3 cellular contexts compared by ENCODE assay signal in genomic region chr19:42284641-42285341, GRCh38.
TF ChIP-seq lines count a peak whose summit lies in the region.

No MANE protein-coding gene starts in this region.

TF ChIP-seq in SK-N-SH, 30 proteins besides CTCF, POLR2A, EP300 and RAD21 (continues in another document):
- TF ChIP-seq FOSL2 (IDR thresholded peaks at IDR 0.05; ENCODE audit: borderline replicate concordance, low read depth): no peak
- TF ChIP-seq, protein P1, sequence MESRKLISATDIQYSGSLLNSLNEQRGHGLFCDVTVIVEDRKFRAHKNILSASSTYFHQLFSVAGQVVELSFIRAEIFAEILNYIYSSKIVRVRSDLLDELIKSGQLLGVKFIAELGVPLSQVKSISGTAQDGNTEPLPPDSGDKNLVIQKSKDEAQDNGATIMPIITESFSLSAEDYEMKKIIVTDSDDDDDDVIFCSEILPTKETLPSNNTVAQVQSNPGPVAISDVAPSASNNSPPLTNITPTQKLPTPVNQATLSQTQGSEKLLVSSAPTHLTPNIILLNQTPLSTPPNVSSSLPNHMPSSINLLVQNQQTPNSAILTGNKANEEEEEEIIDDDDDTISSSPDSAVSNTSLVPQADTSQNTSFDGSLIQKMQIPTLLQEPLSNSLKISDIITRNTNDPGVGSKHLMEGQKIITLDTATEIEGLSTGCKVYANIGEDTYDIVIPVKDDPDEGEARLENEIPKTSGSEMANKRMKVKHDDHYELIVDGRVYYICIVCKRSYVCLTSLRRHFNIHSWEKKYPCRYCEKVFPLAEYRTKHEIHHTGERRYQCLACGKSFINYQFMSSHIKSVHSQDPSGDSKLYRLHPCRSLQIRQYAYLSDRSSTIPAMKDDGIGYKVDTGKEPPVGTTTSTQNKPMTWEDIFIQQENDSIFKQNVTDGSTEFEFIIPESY (IDR thresholded peaks at IDR 0.05; ENCODE audit: borderline replicate concordance, low read depth): no peak
- no peak for TF ChIP-seq FOXM1 (IDR thresholded peaks at IDR 0.05; ENCODE audit: low read depth)
- TF ChIP-seq GATA2 (CRISPR knock-in tag; IDR thresholded peaks at IDR 0.05): no peak
- TF ChIP-seq GABPA (IDR thresholded peaks at IDR 0.05; ENCODE audit: low read depth): no peak
- no peak for TF ChIP-seq FOXJ3 (CRISPR knock-in tag; IDR thresholded peaks at IDR 0.05)
- TF ChIP-seq, protein P2, sequence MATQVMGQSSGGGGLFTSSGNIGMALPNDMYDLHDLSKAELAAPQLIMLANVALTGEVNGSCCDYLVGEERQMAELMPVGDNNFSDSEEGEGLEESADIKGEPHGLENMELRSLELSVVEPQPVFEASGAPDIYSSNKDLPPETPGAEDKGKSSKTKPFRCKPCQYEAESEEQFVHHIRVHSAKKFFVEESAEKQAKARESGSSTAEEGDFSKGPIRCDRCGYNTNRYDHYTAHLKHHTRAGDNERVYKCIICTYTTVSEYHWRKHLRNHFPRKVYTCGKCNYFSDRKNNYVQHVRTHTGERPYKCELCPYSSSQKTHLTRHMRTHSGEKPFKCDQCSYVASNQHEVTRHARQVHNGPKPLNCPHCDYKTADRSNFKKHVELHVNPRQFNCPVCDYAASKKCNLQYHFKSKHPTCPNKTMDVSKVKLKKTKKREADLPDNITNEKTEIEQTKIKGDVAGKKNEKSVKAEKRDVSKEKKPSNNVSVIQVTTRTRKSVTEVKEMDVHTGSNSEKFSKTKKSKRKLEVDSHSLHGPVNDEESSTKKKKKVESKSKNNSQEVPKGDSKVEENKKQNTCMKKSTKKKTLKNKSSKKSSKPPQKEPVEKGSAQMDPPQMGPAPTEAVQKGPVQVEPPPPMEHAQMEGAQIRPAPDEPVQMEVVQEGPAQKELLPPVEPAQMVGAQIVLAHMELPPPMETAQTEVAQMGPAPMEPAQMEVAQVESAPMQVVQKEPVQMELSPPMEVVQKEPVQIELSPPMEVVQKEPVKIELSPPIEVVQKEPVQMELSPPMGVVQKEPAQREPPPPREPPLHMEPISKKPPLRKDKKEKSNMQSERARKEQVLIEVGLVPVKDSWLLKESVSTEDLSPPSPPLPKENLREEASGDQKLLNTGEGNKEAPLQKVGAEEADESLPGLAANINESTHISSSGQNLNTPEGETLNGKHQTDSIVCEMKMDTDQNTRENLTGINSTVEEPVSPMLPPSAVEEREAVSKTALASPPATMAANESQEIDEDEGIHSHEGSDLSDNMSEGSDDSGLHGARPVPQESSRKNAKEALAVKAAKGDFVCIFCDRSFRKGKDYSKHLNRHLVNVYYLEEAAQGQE (IDR thresholded peaks at IDR 0.05; ENCODE audit: low read depth, low read length): no peak
- no peak for TF ChIP-seq JUND (IDR thresholded peaks at IDR 0.05)
- TF ChIP-seq, protein P3, sequence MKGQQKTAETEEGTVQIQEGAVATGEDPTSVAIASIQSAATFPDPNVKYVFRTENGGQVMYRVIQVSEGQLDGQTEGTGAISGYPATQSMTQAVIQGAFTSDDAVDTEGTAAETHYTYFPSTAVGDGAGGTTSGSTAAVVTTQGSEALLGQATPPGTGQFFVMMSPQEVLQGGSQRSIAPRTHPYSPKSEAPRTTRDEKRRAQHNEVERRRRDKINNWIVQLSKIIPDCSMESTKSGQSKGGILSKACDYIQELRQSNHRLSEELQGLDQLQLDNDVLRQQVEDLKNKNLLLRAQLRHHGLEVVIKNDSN (IDR thresholded peaks at IDR 0.05; ENCODE audit: borderline replicate concordance, low read depth): no peak
- no peak for TF ChIP-seq YY1 (IDR thresholded peaks at IDR 0.05; ENCODE audit: low read depth)
- TF ChIP-seq POLR2AphosphoS5 (IDR thresholded peaks at IDR 0.05; ENCODE audit: low read depth, low read length): no peak
- no peak for TF ChIP-seq EZH2phosphoT487 (IDR thresholded peaks at IDR 0.05; ENCODE audit: borderline replicate concordance, low read depth)
- TF ChIP-seq TAF1 (IDR thresholded peaks at IDR 0.05; ENCODE audit: borderline replicate concordance, low read depth, low read length): no peak
- no peak for TF ChIP-seq TEAD4 (IDR thresholded peaks at IDR 0.05; ENCODE audit: borderline replicate concordance, insufficient read depth)

TF ChIP-seq in SK-N-SH treated with all-trans-retinoic acid at 6 μM for 48 hours, 23 proteins besides CTCF, POLR2A, EP300 and RAD21 (continues in another document):
- TF ChIP-seq ZNF565 (CRISPR knock-in tag; conservative IDR thresholded peaks at IDR 0.05; ENCODE audit: low read depth) (no peak), ZNF8 (CRISPR knock-in tag; IDR thresholded peaks at IDR 0.05) (no peak), ESRRG (CRISPR knock-in tag; IDR thresholded peaks at IDR 0.05) (no peak), ZFP30 (CRISPR knock-in tag; IDR thresholded peaks at IDR 0.05) (no peak), PPARA (CRISPR knock-in tag; IDR thresholded peaks at IDR 0.05; ENCODE audit: borderline replicate concordance) (no peak), BACH2 (CRISPR knock-in tag; IDR thresholded peaks at IDR 0.05; ENCODE audit: borderline replicate concordance) (no peak), CREB5 (CRISPR knock-in tag; IDR thresholded peaks at IDR 0.05; ENCODE audit: low read depth) (no peak), CSDC2 (CRISPR knock-in tag; IDR thresholded peaks at IDR 0.05) (no peak), GLIS3 (CRISPR knock-in tag; IDR thresholded peaks at IDR 0.05) (no peak), ARNTL (CRISPR knock-in tag; IDR thresholded peaks at IDR 0.05; ENCODE audit: borderline replicate concordance, low read depth) (no peak), SNAI2 (CRISPR knock-in tag; IDR thresholded peaks at IDR 0.05) (no peak), TSHZ2 (CRISPR knock-in tag; IDR thresholded peaks at IDR 0.05) (no peak)
- TF ChIP-seq, protein P4, sequence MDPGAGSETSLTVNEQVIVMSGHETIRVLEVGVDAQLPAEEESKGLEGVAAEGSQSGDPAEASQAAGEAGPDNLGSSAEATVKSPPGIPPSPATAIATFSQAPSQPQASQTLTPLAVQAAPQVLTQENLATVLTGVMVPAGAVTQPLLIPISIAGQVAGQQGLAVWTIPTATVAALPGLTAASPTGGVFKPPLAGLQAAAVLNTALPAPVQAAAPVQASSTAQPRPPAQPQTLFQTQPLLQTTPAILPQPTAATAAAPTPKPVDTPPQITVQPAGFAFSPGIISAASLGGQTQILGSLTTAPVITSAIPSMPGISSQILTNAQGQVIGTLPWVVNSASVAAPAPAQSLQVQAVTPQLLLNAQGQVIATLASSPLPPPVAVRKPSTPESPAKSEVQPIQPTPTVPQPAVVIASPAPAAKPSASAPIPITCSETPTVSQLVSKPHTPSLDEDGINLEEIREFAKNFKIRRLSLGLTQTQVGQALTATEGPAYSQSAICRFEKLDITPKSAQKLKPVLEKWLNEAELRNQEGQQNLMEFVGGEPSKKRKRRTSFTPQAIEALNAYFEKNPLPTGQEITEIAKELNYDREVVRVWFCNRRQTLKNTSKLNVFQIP (CRISPR knock-in tag; IDR thresholded peaks at IDR 0.05; ENCODE audit: borderline replicate concordance, low read depth): no peak

TF ChIP-seq in endothelial cell of umbilical vein, 7 proteins besides CTCF, POLR2A, EP300 and RAD21:
- no peak for TF ChIP-seq POLR2AphosphoS5 (IDR thresholded peaks at IDR 0.05; ENCODE audit: insufficient read depth, low read depth, low read length)
- no peak for TF ChIP-seq EZH2 (IDR thresholded peaks at IDR 0.05; ENCODE audit: borderline replicate concordance, low read depth, low read length, severe bottlenecking)
- TF ChIP-seq FOS (IDR thresholded peaks at IDR 0.05; ENCODE audit: borderline replicate concordance, insufficient read depth, low read length): no peak
- no peak for TF ChIP-seq MYC (IDR thresholded peaks at IDR 0.05; ENCODE audit: low read depth, low read length)
- no peak for TF ChIP-seq JUN (IDR thresholded peaks at IDR 0.05; ENCODE audit: borderline replicate concordance, insufficient read depth, insufficient read length, low read depth)
- TF ChIP-seq GATA2 (IDR thresholded peaks at IDR 0.05; ENCODE audit: insufficient read depth, insufficient read length, low read depth, low read length): no peak
- TF ChIP-seq, protein P5, sequence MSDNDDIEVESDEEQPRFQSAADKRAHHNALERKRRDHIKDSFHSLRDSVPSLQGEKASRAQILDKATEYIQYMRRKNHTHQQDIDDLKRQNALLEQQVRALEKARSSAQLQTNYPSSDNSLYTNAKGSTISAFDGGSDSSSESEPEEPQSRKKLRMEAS (IDR thresholded peaks at IDR 0.05; ENCODE audit: insufficient read depth, insufficient read length): no peak
